In genomic region chr1:27139980-27140379, GRCh38 we compare ENCODE assay signal across 24 cellular contexts. TPM values are rescaled to one million over a fixed set of nuclear protein-coding genes. Genes with fewer than 3 reads are reported as not detected.
DNase-seq lines count a peak whose midpoint lies in the region; ATAC-seq, FAIRE-seq and TF ChIP-seq lines count a peak whose summit lies in the region.
"Had no signal": no experiment of that assay in that cellular context is flagged by ENCODE, and none has a peak within 500 bp of the region (broad histone marks: within the 10 kb centered on the region; RNA-seq: fewer than 3 reads in every experiment).

No MANE protein-coding gene starts in this region.

- H3K79me2 ChIP-seq in H1 (ENCODE audit: control insufficient read depth in 1 of 2, insufficient read depth in 2 of 2, low read length in 2 of 2) = peaks cover 0 to 25% of the 10 kb centered on the region in 2 experiments; a peak in 2 of 4 replicates

- no peak overlapping the region for H3K4me3 ChIP-seq in H1 (ENCODE audit: extremely low read depth in 1 of 4, insufficient read depth in 2 of 4, low read depth in 3 of 4, low read length in 4 of 4)
- H3K4me3 ChIP-seq: hepatocyte, psoas muscle, smooth muscle cell, vagina had no signal

- H4K5ac ChIP-seq in H1 (ENCODE audit: insufficient read length, low read depth, low read length) = no peak overlapping the region

- H4K20me1 ChIP-seq in H1 (replicated peaks in 1 of 2; ENCODE audit: control insufficient read depth in 1 of 2, insufficient read depth in 2 of 2, low read length in 2 of 2) = peaks cover 0 to 3% of the 10 kb centered on the region in 2 experiments

- H3K4me3 Mint-ChIP-seq in activated CD4-positive, alpha-beta memory T cell treated with anti-CD3 and anti-CD28 coated beads, Interleukin-2, amount 10 ng/mL, durations not matched to agents 7 days and 5 days = no peak overlapping the region
- H3K4me3 Mint-ChIP-seq in activated CD4-positive, alpha-beta memory T cell treated with anti-CD3 and anti-CD28 coated beads for 36 hours = no peak overlapping the region
- H3K4me3 Mint-ChIP-seq in stimulated activated effector memory CD8-positive, alpha-beta T cell treated with anti-CD3 and anti-CD28 coated beads, Interleukin-12 subunit alpha, Interleukin-12 subunit beta, amount 100 ng/mL, for 72 hours = no peak overlapping the region
- H3K4me3 Mint-ChIP-seq: activated T-cell treated with anti-CD3 and anti-CD28 coated beads, Interleukin-2, amount 50 U/mL, for 24 hours; dendritic cell treated with granulocyte-macrophage colony-stimulating factor and Interleukin-4, amounts not matched to agents 40 ng/mL and 50 ng/mL, for 4 days; IgD-negative memory B cell had no signal

- H3K18ac ChIP-seq in H1 (ENCODE audit: extremely low read depth, low read length) = no peak overlapping the region

- H3K4me1 ChIP-seq in H1 (replicated peaks in 1 of 4; ENCODE audit: control insufficient read depth in 3 of 4, insufficient read depth in 4 of 4, low read length in 3 of 4) = peaks cover 9 to 30% (median 23%) of the 10 kb centered on the region in 4 experiments

- no peak for TF ChIP-seq POLR2A in H1 (IDR thresholded peaks at IDR 0.05; ENCODE audit: control extremely low read depth in 1 of 2, low read depth in 2 of 2, low read length in 2 of 2)

- H2BK120ac ChIP-seq in H1 (replicated peaks; ENCODE audit: low read depth, low read length) = no peak overlapping the region

- TF ChIP-seq CTCF in H1 (IDR thresholded peaks at IDR 0.05; ENCODE audit: control extremely low read depth in 1 of 3, insufficient read depth in 1 of 3, low read depth in 1 of 3, low read length in 3 of 3) = no peak

- H3K23me2 ChIP-seq in H1 (ENCODE audit: low read depth, low read length) = no peaks in the 10 kb centered on the region; the same call in 1 of the 2 replicates

- H3K27me3 Mint-ChIP-seq in activated CD4-positive, alpha-beta memory T cell treated with anti-CD3 and anti-CD28 coated beads, Interleukin-2, amount 10 ng/mL, durations not matched to agents 7 days and 5 days = no peaks in the 10 kb centered on the region
- H3K27me3 Mint-ChIP-seq in activated CD4-positive, alpha-beta memory T cell treated with anti-CD3 and anti-CD28 coated beads for 36 hours = no peaks in the 10 kb centered on the region
- H3K27me3 Mint-ChIP-seq: activated T-cell treated with anti-CD3 and anti-CD28 coated beads, Interleukin-2, amount 50 U/mL, for 24 hours; dendritic cell treated with granulocyte-macrophage colony-stimulating factor and Interleukin-4, amounts not matched to agents 40 ng/mL and 50 ng/mL, for 4 days; IgD-negative memory B cell had no signal

- H3K4me2 ChIP-seq in H1 (ENCODE audit: insufficient read depth in 1 of 2, low read depth in 2 of 2, low read length in 2 of 2) = no peak overlapping the region
- H3K4me2 ChIP-seq: hepatocyte, smooth muscle cell had no signal

- H4K91ac ChIP-seq in H1 (replicated peaks; ENCODE audit: insufficient read length, low read length) = no peak overlapping the region

- peaks cover 8% of the 10 kb centered on the region for H3K36me3 Mint-ChIP-seq in activated CD4-positive, alpha-beta memory T cell treated with anti-CD3 and anti-CD28 coated beads, Interleukin-2, amount 10 ng/mL, durations not matched to agents 7 days and 5 days (ENCODE audit: low read depth)
- H3K36me3 Mint-ChIP-seq in activated CD4-positive, alpha-beta memory T cell treated with anti-CD3 and anti-CD28 coated beads for 36 hours = peaks cover under 1% of the 10 kb centered on the region
- H3K36me3 Mint-ChIP-seq in stimulated activated effector memory CD8-positive, alpha-beta T cell treated with anti-CD3 and anti-CD28 coated beads, Interleukin-12 subunit alpha, Interleukin-12 subunit beta, amount 100 ng/mL, for 72 hours = peaks cover 10% of the 10 kb centered on the region

- peak overlapping the region; percentile 2 for H3K27ac Mint-ChIP-seq in activated CD4-positive, alpha-beta memory T cell treated with anti-CD3 and anti-CD28 coated beads, Interleukin-2, amount 10 ng/mL, durations not matched to agents 7 days and 5 days
- no peak overlapping the region for H3K27ac Mint-ChIP-seq in activated CD4-positive, alpha-beta memory T cell treated with anti-CD3 and anti-CD28 coated beads for 36 hours
- H3K27ac Mint-ChIP-seq in stimulated activated effector memory CD8-positive, alpha-beta T cell treated with anti-CD3 and anti-CD28 coated beads, Interleukin-12 subunit alpha, Interleukin-12 subunit beta, amount 100 ng/mL, for 72 hours = peak overlapping the region; percentile 99
- H3K27ac Mint-ChIP-seq: activated T-cell treated with anti-CD3 and anti-CD28 coated beads, Interleukin-2, amount 50 U/mL, for 24 hours had no signal

- H3K4ac ChIP-seq in H1 (replicated peaks; ENCODE audit: insufficient read length, low read depth, low read length) = no peak overlapping the region

- no peak overlapping the region for H3K9ac ChIP-seq in H1 (replicated peaks in 1 of 4; ENCODE audit: extremely low read depth in 1 of 4, low read depth in 3 of 4, low read length in 3 of 4)

- H3K56ac ChIP-seq in H1 (replicated peaks; ENCODE audit: insufficient read length, low read depth, low read length) = no peak overlapping the region

- no peak for TF ChIP-seq EP300 in H1 (IDR thresholded peaks at IDR 0.05; ENCODE audit: borderline replicate concordance in 1 of 2, low read depth in 2 of 2, low read length in 2 of 2)

- no peak for ATAC-seq in stimulated activated effector memory CD8-positive, alpha-beta T cell treated with anti-CD3 and anti-CD28 coated beads, Interleukin-12 subunit alpha, Interleukin-12 subunit beta, amount 100 ng/mL, for 72 hours
- ATAC-seq: psoas muscle had no signal

- WGBS in H1 (ENCODE audit: extremely low coverage in 1 of 2, insufficient coverage in 1 of 2, insufficient read length in 1 of 2, insufficient replicate concordance in 2 of 2, low coverage in 1 of 2, low lambda C conversion rate in 2 of 2, missing lambda C conversion rate in 1 of 2), 2 experiments = 97% methylated on average over 6 of the region's 6 CpGs; no CpG with 5 or more reads in 1 of the 2 experiments

- H3K9me3 Mint-ChIP-seq in activated CD4-positive, alpha-beta memory T cell treated with anti-CD3 and anti-CD28 coated beads, Interleukin-2, amount 10 ng/mL, durations not matched to agents 7 days and 5 days = no peaks in the 10 kb centered on the region
- no peaks in the 10 kb centered on the region for H3K9me3 Mint-ChIP-seq in activated CD4-positive, alpha-beta memory T cell treated with anti-CD3 and anti-CD28 coated beads for 36 hours
- no peaks in the 10 kb centered on the region for H3K9me3 Mint-ChIP-seq in stimulated activated effector memory CD8-positive, alpha-beta T cell treated with anti-CD3 and anti-CD28 coated beads, Interleukin-12 subunit alpha, Interleukin-12 subunit beta, amount 100 ng/mL, for 72 hours
- H3K9me3 Mint-ChIP-seq: activated T-cell treated with anti-CD3 and anti-CD28 coated beads, Interleukin-2, amount 50 U/mL, for 24 hours; dendritic cell treated with granulocyte-macrophage colony-stimulating factor and Interleukin-4, amounts not matched to agents 40 ng/mL and 50 ng/mL, for 4 days; IgD-negative memory B cell had no signal

- H3K79me1 ChIP-seq in H1 (ENCODE audit: low read depth, low read length) = peaks cover 20% of the 10 kb centered on the region

- H3K27me3 ChIP-seq in H1 (replicated peaks in 1 of 4; ENCODE audit: control insufficient read depth in 3 of 4, extremely low read depth in 1 of 4, insufficient read depth in 3 of 4, low read length in 3 of 4) = no peaks in the 10 kb centered on the region
- H3K27me3 ChIP-seq: brain microvascular endothelial cell, hepatocyte, vagina had no signal

- H3K9me3 ChIP-seq in H1 (ENCODE audit: insufficient read depth in 2 of 2, low read depth in 1 of 2, low read length in 1 of 2) = no peaks in the 10 kb centered on the region
- H3K9me3 ChIP-seq: psoas muscle, vagina had no signal

- intact Hi-C loops in activated CD4-positive, alpha-beta memory T cell treated with anti-CD3 and anti-CD28 coated beads for 36 hours (cut with micrococcal nuclease) = loop anchor here (2.0 kb wide), 2 partner anchors 15 to 27 kb away; partner anchors contain the start of gene SLC9A1

- no peak overlapping the region for H4K8ac ChIP-seq in H1 (ENCODE audit: extremely low read depth, insufficient read depth, low read length)

- no peak overlapping the region for H3K27ac ChIP-seq in H1 (ENCODE audit: low read depth, low read length)
- H3K27ac ChIP-seq: brain microvascular endothelial cell, hepatocyte, vagina had no signal

- DNase-seq in activated CD4-positive, alpha-beta memory T cell treated with anti-CD3 and anti-CD28 coated beads, Interleukin-2, amount 10 ng/mL, durations not matched to agents 7 days and 5 days = no peak
- no peak for DNase-seq in activated CD4-positive, alpha-beta memory T cell treated with anti-CD3 and anti-CD28 coated beads for 36 hours
- DNase-seq in NCI-H524 (lab: John Stamatoyannopoulos, UW) = peak; percentile 22 to 70
- no peak for DNase-seq in H1 (ENCODE audit: low read depth in 1 of 2, low spot score in 2 of 2)
- DNase-seq in stimulated activated effector memory CD8-positive, alpha-beta T cell treated with anti-CD3 and anti-CD28 coated beads, Interleukin-12 subunit alpha, Interleukin-12 subunit beta, amount 100 ng/mL, for 72 hours (ENCODE audit: low spot score in 2 of 2) = no peak
- no peak for DNase-seq in stimulated activated CD4-positive, alpha-beta T cell treated with anti-CD3 and anti-CD28 coated beads, Interleukin-12 subunit alpha, Interleukin-12 subunit beta, amount 100 ng/mL, for 4 hours
- no peak for DNase-seq in iPS-NIHi7 (ENCODE audit: extremely low spot score)
- DNase-seq in activated T-cell treated with anti-CD3 and anti-CD28 coated beads, Interleukin-2, amount 50 U/mL, for 1 hour = no peak
- DNase-seq: activated naive CD4-positive, alpha-beta T cell treated with anti-CD3 and anti-CD28 coated beads, Interleukin-2, amount 50 U/mL, for 16 hours; activated T-cell treated with anti-CD3 and anti-CD28 coated beads, Interleukin-2, amount 50 U/mL, for 24 hours; brain microvascular endothelial cell; DND-41; mammary epithelial cell; MM.1S; NCI-H146; NCI-H526; psoas muscle; Right ventricle myocardium superior had no signal

- no peak overlapping the region for H3K14ac ChIP-seq in H1 (ENCODE audit: insufficient read length)

- H3K36me3 ChIP-seq in H1 (ENCODE audit: control insufficient read depth in 2 of 4, insufficient read depth in 4 of 4, low read length in 3 of 4) = no peaks in the 10 kb centered on the region
- H3K36me3 ChIP-seq: vagina had no signal

- CTCF ChIA-PET in activated CD4-positive, alpha-beta memory T cell treated with anti-CD3 and anti-CD28 coated beads, Interleukin-2, amount 10 ng/mL, durations not matched to agents 7 days and 5 days (lab: Charles Lee) = interaction anchor here (0.9 to 4.8 kb wide), 6 partner anchors 13 to 38 kb away, joined by 3 to 33 read pairs (median 5); partner anchors contain the start of gene SLC9A1
- CTCF ChIA-PET in activated CD4-positive, alpha-beta memory T cell treated with anti-CD3 and anti-CD28 coated beads for 36 hours (lab: Charles Lee) = interaction anchor here (1.1 to 2.2 kb wide), 5 partner anchors 14 to 161 kb away, joined by 3 to 9 read pairs (median 5); partner anchors contain the start of gene SLC9A1
- CTCF ChIA-PET in H1 (lab: Charles Lee; ENCODE audit: partially characterized antibody) = interaction anchor here (0.9 to 15.3 kb wide), 8 partner anchors 12 to 248 kb away, joined by 4 to 166 read pairs (median 42); partner anchors contain the start of gene SLC9A1

- H2AFZ ChIP-seq in H1 (ENCODE audit: low read length) = no peak overlapping the region
- H2AFZ ChIP-seq: hepatocyte had no signal

- POLR2A ChIA-PET in activated CD4-positive, alpha-beta memory T cell treated with anti-CD3 and anti-CD28 coated beads, Interleukin-2, amount 10 ng/mL, durations not matched to agents 7 days and 5 days (lab: Charles Lee) = interaction anchor here (11.3 kb wide), 1 partner anchor 12 kb away, joined by 205 read pairs; the partner anchor contains the start of gene SLC9A1
- POLR2A ChIA-PET in activated CD4-positive, alpha-beta memory T cell treated with anti-CD3 and anti-CD28 coated beads for 36 hours (lab: Charles Lee) = interaction anchor here (11.9 kb wide), 1 partner anchor 14 kb away, joined by 97 read pairs; the partner anchor contains the start of gene SLC9A1
- POLR2A ChIA-PET in H1 (lab: Charles Lee; ENCODE audit: partially characterized antibody) = interaction anchor here (0.7 to 14.5 kb wide), 4 partner anchors 15 to 193 kb away, joined by 3 to 257 read pairs (median 4); partner anchors contain the start of gene SLC9A1

- no peak overlapping the region for H3K23ac ChIP-seq in H1 (ENCODE audit: insufficient read length)

- H2BK15ac ChIP-seq in H1 (ENCODE audit: low read length) = no peak overlapping the region

- H2AK5ac ChIP-seq in H1 (ENCODE audit: low read depth, low read length) = peak overlapping the region; percentile 6; the same call in 1 of the 2 replicates

- no peak for TF ChIP-seq RAD21 in H1 (IDR thresholded peaks at IDR 0.05 in 1 of 2, conservative IDR thresholded peaks at IDR 0.05 in 1 of 2; ENCODE audit: low read depth in 2 of 2, low read length in 2 of 2)

- no peak for FAIRE-seq in H1 (lab: Jason Lieb, UNC)
- FAIRE-seq: keratinocyte had no signal

- H2BK12ac ChIP-seq in H1 (ENCODE audit: low read depth, low read length) = no peak overlapping the region

- no peak overlapping the region for H2BK20ac ChIP-seq in H1 (ENCODE audit: low read length)

- no peak overlapping the region for H2BK5ac ChIP-seq in H1 (ENCODE audit: low read depth, low read length)

- peaks cover 46% of the 10 kb centered on the region for H3K4me1 Mint-ChIP-seq in activated CD4-positive, alpha-beta memory T cell treated with anti-CD3 and anti-CD28 coated beads, Interleukin-2, amount 10 ng/mL, durations not matched to agents 7 days and 5 days
- H3K4me1 Mint-ChIP-seq in activated CD4-positive, alpha-beta memory T cell treated with anti-CD3 and anti-CD28 coated beads for 36 hours (ENCODE audit: low read depth) = peaks cover 54% of the 10 kb centered on the region
- peaks cover 60% of the 10 kb centered on the region for H3K4me1 Mint-ChIP-seq in stimulated activated effector memory CD8-positive, alpha-beta T cell treated with anti-CD3 and anti-CD28 coated beads, Interleukin-12 subunit alpha, Interleukin-12 subunit beta, amount 100 ng/mL, for 72 hours

RNA-seq across cellular contexts. Expression of gene SLC9A1, which starts 14.9 kb away (rescaled TPM):
- total RNA-seq in activated CD4-positive, alpha-beta memory T cell treated with anti-CD3 and anti-CD28 coated beads, Interleukin-2, amount 10 ng/mL, durations not matched to agents 7 days and 5 days = 10 to 100 TPM; 26.6 to 27.5 TPM
- total RNA-seq in activated CD4-positive, alpha-beta memory T cell treated with anti-CD3 and anti-CD28 coated beads for 36 hours = 10 to 100 TPM; 16.0 to 17.8 TPM
- 25.1 and 25.5 TPM in 2 replicates for total RNA-seq in H1 (2021; fragmentation: NEBNext Ultra II Directional; extraction: Animal tissue kit (Norgen Biotek cat#: 25700))
- 11.3 and 17.3 TPM in 2 replicates for polyA plus RNA-seq in H1 (2011; rRNA removed)
- 6.0 TPM for polyA plus RNA-seq in H1 (2011; cell fraction: cytosol; rRNA removed)
- 16.9 TPM for polyA plus RNA-seq in H1 (2011; cell fraction: nucleus; rRNA removed)
- 17.6 to 24.0 TPM (median 21.1 TPM) in 4 replicates for polyA plus RNA-seq in H1 (2012, experiment 1 of 2)
- polyA plus RNA-seq in H1 (2012, experiment 2 of 2) = 16.8 TPM
- polyA plus RNA-seq in H1 (2013, experiment 1 of 2) = 37.1 TPM
- 31.2 TPM for polyA plus RNA-seq in H1 (2013, experiment 2 of 2)
- 7.7 and 11.4 TPM in 2 replicates for polyA minus RNA-seq in H1 (2011; rRNA and poly(A)+ RNA removed)
- 11.7 TPM for polyA minus RNA-seq in H1 (2011; cell fraction: cytosol; rRNA and poly(A)+ RNA removed)
- polyA minus RNA-seq in H1 (2011; cell fraction: nucleus; rRNA and poly(A)+ RNA removed) = 11.3 TPM

Comparison
In these comparisons a context has a peak if more than half of its experiments do, and no peak if none do; other contexts are left out.
1. DNase-seq: peak in NCI-H524 (2 of 2); none in activated CD4-positive, alpha-beta memory T cell treated with anti-CD3 and anti-CD28 coated beads, Interleukin-2, amount 10 ng/mL, durations not matched to agents 7 days and 5 days (single experiment), activated CD4-positive, alpha-beta memory T cell treated with anti-CD3 and anti-CD28 coated beads for 36 hours (single experiment), H1 (0 of 2), stimulated activated effector memory CD8-positive, alpha-beta T cell treated with anti-CD3 and anti-CD28 coated beads, Interleukin-12 subunit alpha, Interleukin-12 subunit beta, amount 100 ng/mL, for 72 hours (0 of 2), stimulated activated CD4-positive, alpha-beta T cell treated with anti-CD3 and anti-CD28 coated beads, Interleukin-12 subunit alpha, Interleukin-12 subunit beta, amount 100 ng/mL, for 4 hours (single experiment), iPS-NIHi7 (single experiment) and activated T-cell treated with anti-CD3 and anti-CD28 coated beads, Interleukin-2, amount 50 U/mL, for 1 hour (single experiment).